ENCODE assay signal across 8 cellular contexts in genomic region chr20:35284267-35284991, GRCh38. TPM values are rescaled to one million over a fixed set of nuclear protein-coding genes. Genes with fewer than 3 reads are reported as not detected.
A peak's percentile ranks its signal among the peaks of the same experiment; 100 is the strongest.
DNase-seq lines count a peak whose midpoint lies in the region; ATAC-seq and TF ChIP-seq lines count a peak whose summit lies in the region.

Gene EIF6 (minus strand): TSS chr20:35284772. CDS start chr20:35284487, 285 bp downstream.

- H3K9ac ChIP-seq in HUES6 (ENCODE audit: low read length), result peak within 1 kb of the TSS; percentile 97

- H3K27me3 ChIP-seq in HUES6 (ENCODE audit: control insufficient read depth, insufficient read depth, low read length), result no peaks in the 10 kb centered on the region

- H3K9me3 ChIP-seq in HUES6 (ENCODE audit: control insufficient read depth, insufficient read depth, low read depth, low read length) (no peaks in the 10 kb centered on the region), mucosa of descending colon (no peaks in the 10 kb centered on the region)

- TF ChIP-seq CTCF in epithelial cell of proximal tubule (conservative IDR thresholded peaks at IDR 0.05; ENCODE audit: low read depth, low read length) (no peak), mucosa of descending colon (IDR thresholded peaks at IDR 0.05) (no peak)

- H3K36me3 ChIP-seq in HUES6 (ENCODE audit: control insufficient read depth, insufficient read depth, low read length), result peaks cover 32% of the 10 kb centered on the region
- H3K36me3 ChIP-seq in mucosa of descending colon (ENCODE audit: low read depth), result no peaks in the 10 kb centered on the region

- intact Hi-C loops in mucosa of descending colon (cut with DNase I, micrococcal nuclease), result no loop called here

- H3K4me3 ChIP-seq in HUES6 (ENCODE audit: low read depth, low read length), result peak within 1 kb of the TSS; percentile 89
- peak within 1 kb of the TSS; percentile 90 for H3K4me3 ChIP-seq in epithelial cell of proximal tubule (ENCODE audit: low read depth, low read length)
- H3K4me3 ChIP-seq in mucosa of descending colon, result peak within 1 kb of the TSS; percentile 47

- peak within 1 kb of the TSS; percentile 80; the same call in 1 of the 2 replicates for H3K27ac ChIP-seq in HUES6 (ENCODE audit: low read depth, low read length)

- DNase-seq in CD1c-positive myeloid dendritic cell (ENCODE audit: extremely low spot score), result peak; percentile 78
- peak; percentile 95 for DNase-seq in OCI-M1 (lab: John Stamatoyannopoulos, UW)
- DNase-seq in activated T-cell treated with anti-CD3 and anti-CD28 coated beads for 4 hours, result peak; percentile 60
- no peak for DNase-seq in epithelial cell of proximal tubule (ENCODE audit: low read depth)
- peak; percentile 90 to 92 (median 91) for DNase-seq in mucosa of descending colon
- DNase-seq in stimulated activated CD8-positive, alpha-beta memory T cell treated with anti-CD3 and anti-CD28 coated beads, Interleukin-4, amount 100 ng/mL, for 24 hours (ENCODE audit: low read depth), result peak; percentile 74

- ATAC-seq in GM19438 (IDR thresholded peaks at IDR 0.05; ENCODE audit: low read depth, unreplicated experiment) (peak; percentile 75), mucosa of descending colon (peak; percentile 90)

- H3K4me1 ChIP-seq in HUES6 (ENCODE audit: control insufficient read depth, insufficient read depth, low read length) (peaks cover 3% of the 10 kb centered on the region), mucosa of descending colon (ENCODE audit: low read depth) (peaks cover 27% of the 10 kb centered on the region)

RNA-seq across cellular contexts. Expression of gene EIF6, which starts in this region (rescaled TPM):
- total RNA-seq in epithelial cell of proximal tubule (315 and 480 TPM in 2 replicates), mucosa of descending colon (100 to 1,000 TPM; 105 to 206 (median 182) TPM)
